Comparison of ENCODE assay signal across 8 cellular contexts in genomic region chr5:10424124-10424731, GRCh38. TPM values are rescaled to one million over a fixed set of nuclear protein-coding genes. Genes with fewer than 3 reads are reported as not detected.
DNase-seq lines count a peak whose midpoint lies in the region; ATAC-seq and TF ChIP-seq lines count a peak whose summit lies in the region.

No MANE protein-coding gene starts in this region.

- H3K4me3 ChIP-seq in DOHH2 (ENCODE audit: low read length) (no peak overlapping the region), ovary (no peak overlapping the region)

- no peak overlapping the region for H2BK120ac ChIP-seq in H9 (ENCODE audit: low read depth, low read length, poor library complexity, severe bottlenecking)

- no peak overlapping the region for H3K4me2 ChIP-seq in DOHH2 (ENCODE audit: low read length)
- H3K4me2 ChIP-seq in H9 (ENCODE audit: insufficient read depth, insufficient read length, low read length): no peak overlapping the region

- peak; percentile 34 for TF ChIP-seq CTCF in DOHH2 (IDR thresholded peaks at IDR 0.05; ENCODE audit: low read depth, low read length, poor library complexity, severe bottlenecking)
- TF ChIP-seq CTCF in H9 (conservative IDR thresholded peaks at IDR 0.05): peak; percentile 72
- no peak for TF ChIP-seq CTCF in ovary (IDR thresholded peaks at IDR 0.05)

- H3K56ac ChIP-seq in H9 (ENCODE audit: insufficient read length, low read depth, low read length): no peak overlapping the region

- intact Hi-C loops in ovary (cut with DNase I): loop anchor here in 2 of 4 donors (10.0 kb wide), 1 partner anchor 139 kb away; no protein-coding TSS in a partner anchor

- H2BK12ac ChIP-seq in H9 (ENCODE audit: insufficient read length, low read depth, low read length): no peak overlapping the region

- H3K9me3 ChIP-seq in DOHH2 (ENCODE audit: control insufficient read depth, insufficient read depth, low read length) (no peaks in the 10 kb centered on the region), H9 (ENCODE audit: control insufficient read depth, low read depth, low read length) (no peaks in the 10 kb centered on the region), ovary (no peaks in the 10 kb centered on the region)

- no peak overlapping the region for H2AK5ac ChIP-seq in H9 (ENCODE audit: insufficient read length, low read length)

- H3K79me1 ChIP-seq in H9 (ENCODE audit: insufficient read depth, low read depth, low read length, poor library complexity, severe bottlenecking): no peaks in the 10 kb centered on the region

- H3K4ac ChIP-seq in H9 (ENCODE audit: low read depth, low read length): no peak overlapping the region

- no peak overlapping the region for H3K27ac ChIP-seq in DOHH2 (ENCODE audit: low read depth, low read length)
- no peak overlapping the region for H3K27ac ChIP-seq in H9 (ENCODE audit: insufficient read length, low read depth, low read length)
- H3K27ac ChIP-seq in ovary: no peak overlapping the region

- H3T11ph ChIP-seq in H9 (ENCODE audit: low read length): no peak overlapping the region

- peaks cover 12 to 13% of the 10 kb centered on the region in 2 experiments for H3K4me1 Mint-ChIP-seq in H9

- H3K27me3 ChIP-seq in DOHH2 (ENCODE audit: control insufficient read depth, low read length) (no peaks in the 10 kb centered on the region), H9 (ENCODE audit: insufficient read depth, low read length) (no peaks in the 10 kb centered on the region), ovary (no peaks in the 10 kb centered on the region)

- no peaks in the 10 kb centered on the region for H3K23me2 ChIP-seq in H9 (ENCODE audit: insufficient read length, low read depth, low read length, poor library complexity, severe bottlenecking)

- H3F3A ChIP-seq in DOHH2 (ENCODE audit: control insufficient read depth, insufficient read depth): no peaks in the 10 kb centered on the region

- H3K18ac ChIP-seq in H9 (ENCODE audit: insufficient read length, low read depth, low read length): no peak overlapping the region

- H4K8ac ChIP-seq in H9 (replicated peaks; ENCODE audit: insufficient read length, low read depth, low read length): no peak overlapping the region

- H4K20me1 ChIP-seq in DOHH2 (ENCODE audit: control insufficient read depth, insufficient read depth, low read depth, low read length) (no peaks in the 10 kb centered on the region), H9 (ENCODE audit: control insufficient read depth, insufficient read depth, insufficient read length) (no peaks in the 10 kb centered on the region)

- no peak overlapping the region for H3K9ac ChIP-seq in H9 (ENCODE audit: extremely low read depth, insufficient read length, low read length)

- H3K9me2 ChIP-seq in DOHH2 (replicated peaks; ENCODE audit: control insufficient read depth, low read length): no peaks in the 10 kb centered on the region

- no peak for TF ChIP-seq POLR2A in ovary (IDR thresholded peaks at IDR 0.05)

- H3K14ac ChIP-seq in H9 (ENCODE audit: insufficient read depth, low read length): no peak overlapping the region

- no peaks in the 10 kb centered on the region for H3K9me3 Mint-ChIP-seq in H9

- no peak for TF ChIP-seq EP300 in ovary (IDR thresholded peaks at IDR 0.05)

- no peak overlapping the region for H2BK20ac ChIP-seq in H9 (ENCODE audit: low read depth, low read length, poor library complexity, severe bottlenecking)

- no peak for ATAC-seq in HG03520 (IDR thresholded peaks at IDR 0.05; ENCODE audit: unreplicated experiment)

- H3K4me1 ChIP-seq in DOHH2 (ENCODE audit: control insufficient read depth, low read length): 0 out of 2 replicates have a peak, but pooled peaks cover 3% of the 10 kb centered on the region
- no peaks in the 10 kb centered on the region for H3K4me1 ChIP-seq in H9 (ENCODE audit: insufficient read depth, low read length)
- H3K4me1 ChIP-seq in ovary (ENCODE audit: insufficient read depth): no peaks in the 10 kb centered on the region

- no peaks in the 10 kb centered on the region for H3K27me3 Mint-ChIP-seq in H9 (ENCODE audit: low read depth)

- no peak overlapping the region for H3K27ac Mint-ChIP-seq in H9

- peaks cover 88% of the 10 kb centered on the region for H3K36me3 ChIP-seq in DOHH2 (ENCODE audit: control insufficient read depth, low read length)
- no peaks in the 10 kb centered on the region for H3K36me3 ChIP-seq in ovary

- peaks cover 20 to 65% (median 55%) of the 10 kb centered on the region in 3 experiments; a peak in 6 of 7 replicates for H3K36me3 Mint-ChIP-seq in H9 (ENCODE audit: insufficient read depth in 1 of 3, low read depth in 3 of 3)

- no peak overlapping the region for H4K5ac ChIP-seq in H9 (ENCODE audit: insufficient read length, low read depth, low read length)

- H2AFZ ChIP-seq in H9 (ENCODE audit: low read length): no peak overlapping the region

- no peak overlapping the region for H4K91ac ChIP-seq in H9 (ENCODE audit: insufficient read length, low read depth, low read length)

- WGBS in H9 (ENCODE audit: extremely low coverage, insufficient read length, low lambda C conversion rate): no CpG with 5 or more reads among the region's 6 CpGs
- 62 to 69% (median 65%) methylated on average over 6 of the region's 6 CpGs for WGBS in ovary, 3 donors

- H3K79me2 ChIP-seq in DOHH2 (ENCODE audit: control insufficient read depth, low read length) (no peaks in the 10 kb centered on the region), H9 (ENCODE audit: insufficient read depth, low read length) (no peaks in the 10 kb centered on the region)

- H3K23ac ChIP-seq in H9 (ENCODE audit: insufficient read length, low read depth, low read length): no peak overlapping the region

- H2BK5ac ChIP-seq in H9 (ENCODE audit: insufficient read length, low read length): no peak overlapping the region

- DNase-seq in H9 (peak; percentile 39), NCI-H69 (lab: John Stamatoyannopoulos, UW) (peak; percentile 65), cerebellum (ENCODE audit: low spot score) (peak; percentile 60), medulla oblongata (ENCODE audit: extremely low spot score) (peak; percentile 84), ovary (no peak), NCI-H2029 treated with DMSO at 0.1 percent for 48 hours (lab: John Stamatoyannopoulos, UW) (no peak)

- no peak overlapping the region for H2BK15ac ChIP-seq in H9 (ENCODE audit: low read depth, low read length)

- H3K4me3 Mint-ChIP-seq in H9: no peak overlapping the region

RNA-seq across cellular contexts. Expression of gene ROPN1L, which starts 17.5 kb away (rescaled TPM):
- total RNA-seq in H9 (2021) (0.37 TPM in 1 of 2 replicates, not detected in the other), cerebellum (3.2 TPM), ovary (10 to 100 TPM in 1 of 7 donors, 1 to 10 TPM in 4, not detected in 2; 1.2 to 51.9 (median 3.0) TPM)
- under 1 TPM in 1 of 2 donors, not detected in 1; 0.30 TPM for polyA plus RNA-seq in ovary

Comparison
In these comparisons a context has a peak if more than half of its experiments do, and no peak if none do; other contexts are left out.
1. CTCF ChIP-seq: peak in DOHH2 (single experiment) and H9 (single experiment); none in ovary (0 of 3).
2. DNase-seq: peak in H9 (single experiment), NCI-H69 (single experiment), cerebellum (single experiment) and medulla oblongata (single experiment); none in ovary (0 of 5) and NCI-H2029 treated with DMSO at 0.1 percent for 48 hours (single experiment).